In the genomic region with DNA sequence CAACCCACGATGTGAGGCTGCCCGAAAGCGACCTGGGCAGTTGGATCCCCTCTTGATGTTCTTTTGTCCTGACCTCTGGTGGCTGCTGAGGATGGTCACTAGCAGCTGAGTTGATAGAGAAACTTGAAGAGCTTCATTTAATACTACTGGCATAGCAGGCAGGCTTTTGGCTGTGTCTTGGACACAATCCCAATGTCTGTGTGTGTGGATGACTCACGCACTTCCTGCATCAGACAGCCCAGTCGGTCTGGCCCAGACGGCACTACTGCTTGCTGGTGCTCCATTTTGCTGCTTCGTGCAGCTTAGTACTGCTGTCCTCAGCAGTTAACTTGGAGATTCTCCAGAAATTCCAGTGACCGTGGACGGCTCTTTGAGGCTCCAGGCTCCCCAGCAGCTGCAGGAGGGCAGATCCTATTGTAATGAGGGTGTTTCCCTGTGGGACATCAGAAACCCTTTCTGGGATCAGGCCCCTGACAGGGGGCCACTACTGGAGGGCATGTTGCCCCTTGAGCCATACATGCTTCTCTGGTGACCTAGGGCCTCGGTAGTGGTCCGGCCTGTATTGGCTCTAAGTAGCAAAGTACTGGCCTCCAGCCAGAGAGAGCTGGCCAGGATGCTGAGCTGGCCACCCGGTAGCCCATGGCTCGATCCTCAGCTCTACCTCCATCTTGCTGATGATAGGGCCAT, we compare ENCODE assay signal across 8 cellular contexts. TPM values are rescaled to one million over a fixed set of nuclear protein-coding genes. Genes with fewer than 3 reads are reported as not detected.
DNase-seq lines count a peak whose midpoint lies in the region; ATAC-seq and TF ChIP-seq lines count a peak whose summit lies in the region.

No MANE protein-coding gene starts in this region.

- peak; percentile 31 for TF ChIP-seq CTCF in AG09309 (IDR thresholded peaks at IDR 0.05; ENCODE audit: control insufficient read depth, insufficient read depth, low read depth, low read length, missing control alignments)
- no peak for TF ChIP-seq CTCF in mucosa of descending colon (IDR thresholded peaks at IDR 0.05)
- TF ChIP-seq CTCF in natural killer cell (IDR thresholded peaks at IDR 0.05), result no peak

- H3K27me3 Mint-ChIP-seq in natural killer cell (ENCODE audit: low read depth in 2 of 2), result peaks cover 0 to 14% of the 10 kb centered on the region in 2 donors

- intact Hi-C loops in mucosa of descending colon (cut with DNase I, micrococcal nuclease), result no loop called here
- intact Hi-C loops in natural killer cell (cut with micrococcal nuclease), result no loop called here

- ATAC-seq in mucosa of descending colon (peak; percentile 87), natural killer cell (no peak), HG02884 (IDR thresholded peaks at IDR 0.05; ENCODE audit: unreplicated experiment) (no peak), HG02642 (IDR thresholded peaks at IDR 0.05; ENCODE audit: poor library complexity, unreplicated experiment) (no peak)

- peaks cover under 1 to 2% of the 10 kb centered on the region in 2 donors for H3K9me3 Mint-ChIP-seq in natural killer cell

- no peak overlapping the region for H3K4me3 Mint-ChIP-seq in natural killer cell

- H3K27ac Mint-ChIP-seq in natural killer cell, result no peak overlapping the region

- H3K4me1 Mint-ChIP-seq in natural killer cell, result no peaks in the 10 kb centered on the region

- no peak overlapping the region for H3K4me3 ChIP-seq in AG09309 (ENCODE audit: control insufficient read depth, low read depth, low read length)
- H3K4me3 ChIP-seq in mucosa of descending colon, result no peak overlapping the region

- H3K36me3 Mint-ChIP-seq in natural killer cell, result no peaks in the 10 kb centered on the region

- H3K36me3 ChIP-seq in mucosa of descending colon (ENCODE audit: low read depth), result no peaks in the 10 kb centered on the region

- H3K9me3 ChIP-seq in mucosa of descending colon, result peaks cover 11% of the 10 kb centered on the region

- H3K4me1 ChIP-seq in mucosa of descending colon (ENCODE audit: low read depth), result no peaks in the 10 kb centered on the region

- DNase-seq in AG09309 (ENCODE audit: low read depth) (peak; percentile 98), NCI-H226 (peak; percentile 88), dermis blood vessel endothelial cell (peak; percentile 96), mucosa of descending colon (peak; percentile 41 to 80 (median 59)), natural killer cell (no peak), NCI-H345 (lab: John Stamatoyannopoulos, UW) (no peak)

RNA-seq across cellular contexts. Expression of a gene that starts 4.5 kb away (rescaled TPM):
- total RNA-seq in dermis blood vessel endothelial cell (not detected in 2 replicates), mucosa of descending colon (1 to 10 TPM; 3.6 to 9.8 (median 7.4) TPM), natural killer cell (under 1 TPM in 1 of 3 donors, not detected in 2; 0.28 TPM)

RNA-seq across cellular contexts. Expression of a gene that starts 38.5 kb away (rescaled TPM):
- not detected in 2 replicates for total RNA-seq in dermis blood vessel endothelial cell
- 1 to 10 TPM in 1 of 3 donors, under 1 TPM in 1, not detected in 1; 0.41 to 2.7 TPM for total RNA-seq in mucosa of descending colon
- total RNA-seq in natural killer cell, result 1 to 10 TPM in 1 of 3 donors, under 1 TPM in 2; 0.28 to 2.1 (median 0.59) TPM

RNA-seq across cellular contexts. Expression of a gene that starts 47.8 kb away (rescaled TPM):
- total RNA-seq in dermis blood vessel endothelial cell (not detected in 2 replicates), mucosa of descending colon (10 to 100 TPM in 1 of 3 donors, 1 to 10 TPM in 1, not detected in 1; 3.6 to 14.5 TPM), natural killer cell (10 to 100 TPM in 1 of 3 donors, 1 to 10 TPM in 2; 3.4 to 20.2 (median 6.4) TPM)

Comparison
In these comparisons a context has a peak if more than half of its experiments do, and no peak if none do; other contexts are left out.
1. DNase-seq: peak in AG09309 (single experiment), NCI-H226 (single experiment), dermis blood vessel endothelial cell (single experiment) and mucosa of descending colon (3 of 3); none in natural killer cell (single experiment) and NCI-H345 (single experiment).